ENCODE assay signal across 9 cellular contexts in the genomic region with DNA sequence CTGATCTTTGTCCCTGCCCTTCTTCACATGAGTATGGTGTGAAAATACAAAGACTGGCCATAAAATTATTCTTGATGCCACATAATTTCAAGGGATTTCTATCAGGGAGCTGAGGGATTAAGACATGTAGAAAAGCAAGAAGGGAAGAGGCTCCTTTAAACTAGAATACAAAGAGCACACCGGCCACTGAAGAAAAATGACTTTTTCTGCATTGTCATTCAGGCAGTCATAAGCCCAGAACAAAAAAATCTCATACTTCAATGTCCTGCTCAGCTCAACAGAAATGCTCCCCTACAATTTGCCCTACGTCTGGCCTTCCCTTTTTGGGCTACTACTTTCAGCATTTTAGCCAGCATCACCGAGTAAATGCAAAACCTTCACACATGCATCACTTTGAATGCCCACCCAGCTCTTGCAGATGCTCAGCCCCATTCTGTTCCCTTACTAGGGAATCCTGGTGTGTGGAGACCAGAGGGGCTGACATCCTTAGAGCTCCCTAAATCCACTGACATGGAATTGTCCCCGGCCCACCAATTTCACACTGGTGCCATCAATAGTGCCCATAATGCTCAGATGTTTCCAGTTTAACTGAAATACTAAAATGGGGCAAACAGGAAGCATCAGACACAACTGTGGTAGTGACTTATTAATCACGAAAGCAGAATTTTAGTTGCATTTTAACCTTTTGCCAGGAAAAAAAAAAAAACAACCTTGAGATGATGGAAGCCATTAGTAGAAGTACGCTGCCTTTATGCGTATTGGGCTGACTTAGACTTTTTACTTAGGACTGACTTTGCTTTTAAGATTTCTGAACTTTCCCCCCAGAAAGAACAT.
DNase-seq lines count a peak whose midpoint lies in the region; ATAC-seq and TF ChIP-seq lines count a peak whose summit lies in the region.
"Had no signal": no experiment of that assay in that cellular context is flagged by ENCODE, and none has a peak within 500 bp of the region (broad histone marks: within the 10 kb centered on the region; RNA-seq: fewer than 3 reads in every experiment).

No MANE protein-coding gene starts in this region.

- H3K9ac ChIP-seq in muscle layer of colon (ENCODE audit: low read length), result peak overlapping the region; percentile 93

- no peaks in the 10 kb centered on the region for H3K36me3 ChIP-seq in muscle layer of colon (ENCODE audit: insufficient read depth, low read length)

- no peaks in the 10 kb centered on the region for H3K27me3 ChIP-seq in muscle layer of colon (ENCODE audit: control insufficient read depth in 1 of 2, insufficient read depth in 2 of 2, low read length in 2 of 2)

- peak overlapping the region; percentile 99 for H3K27ac ChIP-seq in muscle layer of colon (ENCODE audit: low read depth, low read length)

- DNase-seq in stimulated activated naive CD8-positive, alpha-beta T cell treated with anti-CD3 and anti-CD28 coated beads, Interleukin-15, Interleukin-2, amounts not matched to agents 100 U/mL and 50 U/mL, for 24 hours, result no peak
- DNase-seq in astrocyte of the spinal cord (ENCODE audit: low read depth, low spot score) (no peak), HPDE6-E6E7 (ENCODE audit: extremely low spot score) (no peak), NCI-H345 treated with DMSO at 0.1 percent for 48 hours (lab: John Stamatoyannopoulos, UW; ENCODE audit: unreplicated experiment) (no peak)
- DNase-seq: DMS 273 treated with DMSO at 0.1 percent for 48 hours had no signal

- no peaks in the 10 kb centered on the region for H3K27me3 Mint-ChIP-seq in stimulated activated naive CD8-positive, alpha-beta T cell treated with anti-CD3 and anti-CD28 coated beads, Interleukin-15, Interleukin-2, amounts not matched to agents 100 ng/mL and 50 ng/mL, for 24 hours

- peaks cover 81% of the 10 kb centered on the region for H3K4me1 Mint-ChIP-seq in stimulated activated naive CD8-positive, alpha-beta T cell treated with anti-CD3 and anti-CD28 coated beads, Interleukin-15, Interleukin-2, amounts not matched to agents 100 ng/mL and 50 ng/mL, for 24 hours (ENCODE audit: low read depth)

- no peaks in the 10 kb centered on the region for H3K9me3 ChIP-seq in muscle layer of colon (ENCODE audit: low read length)

- in situ Hi-C loops in astrocyte of the spinal cord (cut with HindIII; ENCODE audit: low sequenced_read_pairs), result no loop called here

- ATAC-seq in stimulated activated naive CD8-positive, alpha-beta T cell treated with anti-CD3 and anti-CD28 coated beads, Interleukin-15, Interleukin-2, amounts not matched to agents 100 U/mL and 50 U/mL, for 24 hours, result no peak
- ATAC-seq in GM21390 (IDR thresholded peaks at IDR 0.05; ENCODE audit: unreplicated experiment) (no peak), HG03139 (IDR thresholded peaks at IDR 0.05; ENCODE audit: unreplicated experiment) (no peak)

- TF ChIP-seq CTCF in astrocyte of the spinal cord (IDR thresholded peaks at IDR 0.05; ENCODE audit: low read depth, low read length), result no peak

- peaks cover 80% of the 10 kb centered on the region for H3K4me1 ChIP-seq in muscle layer of colon (ENCODE audit: insufficient read depth, low read length)

- H3K36me3 Mint-ChIP-seq in stimulated activated naive CD8-positive, alpha-beta T cell treated with anti-CD3 and anti-CD28 coated beads, Interleukin-15, Interleukin-2, amounts not matched to agents 100 ng/mL and 50 ng/mL, for 24 hours (ENCODE audit: low read depth), result peaks cover 60% of the 10 kb centered on the region

- H3K4me3 ChIP-seq in astrocyte of the spinal cord (ENCODE audit: low read depth, low read length) (peak overlapping the region; percentile 98), muscle layer of colon (ENCODE audit: low read depth in 1 of 2, low read length in 2 of 2) (peak overlapping the region; percentile 28 to 81)

- H3K4me3 Mint-ChIP-seq in stimulated activated naive CD8-positive, alpha-beta T cell treated with anti-CD3 and anti-CD28 coated beads, Interleukin-15, Interleukin-2, amounts not matched to agents 100 ng/mL and 50 ng/mL, for 24 hours, result peak overlapping the region; percentile 96

- H3K9me3 Mint-ChIP-seq in stimulated activated naive CD8-positive, alpha-beta T cell treated with anti-CD3 and anti-CD28 coated beads, Interleukin-15, Interleukin-2, amounts not matched to agents 100 ng/mL and 50 ng/mL, for 24 hours, result no peaks in the 10 kb centered on the region

- H3K27ac Mint-ChIP-seq in stimulated activated naive CD8-positive, alpha-beta T cell treated with anti-CD3 and anti-CD28 coated beads, Interleukin-15, Interleukin-2, amounts not matched to agents 100 ng/mL and 50 ng/mL, for 24 hours, result peak overlapping the region; percentile 99
